8 cellular contexts compared by ENCODE assay signal in genomic region chr4:156946508-156947197, GRCh38. TPM values are rescaled to one million over a fixed set of nuclear protein-coding genes. Genes with fewer than 3 reads are reported as not detected.
DNase-seq lines count a peak whose midpoint lies in the region; TF ChIP-seq lines count a peak whose summit lies in the region.

No MANE protein-coding gene starts in this region.

- TF ChIP-seq EP300 in Ishikawa (IDR thresholded peaks at IDR 0.05; ENCODE audit: borderline replicate concordance) = no peak

- no peaks in the 10 kb centered on the region for H3K79me2 ChIP-seq in OCI-LY7 (ENCODE audit: insufficient read depth, low read depth, low read length)

- intact Hi-C loops in OCI-LY7 (cut with micrococcal nuclease; ENCODE audit: unreplicated experiment) = no loop called here

- H2AFZ ChIP-seq in OCI-LY7 (ENCODE audit: low read length) = no peak overlapping the region

- TF ChIP-seq RAD21 in Ishikawa (IDR thresholded peaks at IDR 0.05; ENCODE audit: low read depth) = no peak

- no peak overlapping the region for H3K4me2 ChIP-seq in OCI-LY7 (ENCODE audit: low read length)

- peak overlapping the region; percentile 13 for H3K27ac ChIP-seq in caudate nucleus (ENCODE audit: low read depth, low read length)
- H3K27ac ChIP-seq in OCI-LY7 (ENCODE audit: low read depth, low read length, poor library complexity, severe bottlenecking) = no peak overlapping the region

- in situ Hi-C loops in ACHN (cut with HindIII; ENCODE audit: low pct_ligation_motif_present, low pct_unique_long_range_greater_than_20kb, low sequenced_read_pairs) = no loop called here

- no peaks in the 10 kb centered on the region for H3K9me3 Mint-ChIP-seq in mesothelial cell of epicardium

- POLR2A ChIA-PET in HEK293T (lab: Yijun Ruan, JAX) = no interaction called here
- POLR2A ChIA-PET in OCI-LY7 (lab: Charles Lee) = no interaction called here

- no peaks in the 10 kb centered on the region for H3K4me1 ChIP-seq in OCI-LY7 (ENCODE audit: insufficient read depth, low read length, poor library complexity, severe bottlenecking)

- TF ChIP-seq CTCF in mesothelial cell of epicardium (IDR thresholded peaks at IDR 0.05; ENCODE audit: unreplicated experiment) = no peak
- TF ChIP-seq CTCF in OCI-LY7 (conservative IDR thresholded peaks at IDR 0.05; ENCODE audit: low read length) = no peak

- no peaks in the 10 kb centered on the region for H3K36me3 Mint-ChIP-seq in mesothelial cell of epicardium

- no peak overlapping the region for H3K4me3 ChIP-seq in OCI-LY7 (ENCODE audit: low read depth, low read length, poor library complexity, severe bottlenecking)

- no peaks in the 10 kb centered on the region for H3K9me2 ChIP-seq in OCI-LY7 (ENCODE audit: insufficient read depth, low read length)

- peaks cover 86% of the 10 kb centered on the region for H3K4me1 Mint-ChIP-seq in mesothelial cell of epicardium

- no peaks in the 10 kb centered on the region for H3K27me3 Mint-ChIP-seq in mesothelial cell of epicardium (ENCODE audit: low read depth)

- DNase-seq in ACHN = peak; percentile 97
- DNase-seq in caudate nucleus (lab: John Stamatoyannopoulos, UW) = no peak
- no peak for DNase-seq in mesothelial cell of epicardium (ENCODE audit: low spot score in 2 of 2, unreplicated experiment in 2 of 2)
- DNase-seq in activated T-cell treated with anti-CD3 and anti-CD28 coated beads, Interleukin-2, amount 50 U/mL, for 1 hour = no peak
- no peak for DNase-seq in HEK293T (ENCODE audit: extremely low spot score)
- DNase-seq in NCI-H748 (lab: John Stamatoyannopoulos, UW; ENCODE audit: unreplicated experiment) = no peak
- DNase-seq in OCI-LY7 (ENCODE audit: low spot score) = no peak

- H3K36me3 ChIP-seq in OCI-LY7 (ENCODE audit: insufficient read depth, low read length) = no peaks in the 10 kb centered on the region

- BruUV-seq in OCI-LY7 (replicated peaks; lab: Mats Ljungman, UMichigan) = no TSS peak

- H3K27ac Mint-ChIP-seq in mesothelial cell of epicardium = peak overlapping the region; percentile 61

- no peaks in the 10 kb centered on the region for H4K20me1 ChIP-seq in OCI-LY7 (ENCODE audit: insufficient read depth, low read length)

- CTCF ChIA-PET in HEK293T (lab: Yijun Ruan, JAX) (interaction anchor here (0.7 to 0.8 kb wide), 2 partner anchors 68 to 265 kb away, joined by 3 to 4 read pairs; no protein-coding TSS in a partner anchor), OCI-LY7 (lab: Charles Lee; ENCODE audit: unreplicated experiment) (no interaction called here)

- H3K4me3 Mint-ChIP-seq in mesothelial cell of epicardium = no peak overlapping the region

- no peaks in the 10 kb centered on the region for H3K9me3 ChIP-seq in OCI-LY7 (ENCODE audit: low read length)

TF ChIP-seq in Ishikawa, 13 proteins besides CTCF, POLR2A, EP300 and RAD21:
- TF ChIP-seq NFIC (IDR thresholded peaks at IDR 0.05) = peak; percentile 21; the same call in 1 of the 2 replicates
- TF ChIP-seq FOXM1 (IDR thresholded peaks at IDR 0.05; ENCODE audit: borderline replicate concordance, low read depth) = no peak

TF ChIP-seq in HEK293T, 16 proteins besides CTCF, POLR2A, EP300 and RAD21:
- TF ChIP-seq, protein P1, sequence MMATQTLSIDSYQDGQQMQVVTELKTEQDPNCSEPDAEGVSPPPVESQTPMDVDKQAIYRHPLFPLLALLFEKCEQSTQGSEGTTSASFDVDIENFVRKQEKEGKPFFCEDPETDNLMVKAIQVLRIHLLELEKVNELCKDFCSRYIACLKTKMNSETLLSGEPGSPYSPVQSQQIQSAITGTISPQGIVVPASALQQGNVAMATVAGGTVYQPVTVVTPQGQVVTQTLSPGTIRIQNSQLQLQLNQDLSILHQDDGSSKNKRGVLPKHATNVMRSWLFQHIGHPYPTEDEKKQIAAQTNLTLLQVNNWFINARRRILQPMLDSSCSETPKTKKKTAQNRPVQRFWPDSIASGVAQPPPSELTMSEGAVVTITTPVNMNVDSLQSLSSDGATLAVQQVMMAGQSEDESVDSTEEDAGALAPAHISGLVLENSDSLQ (IDR thresholded peaks at IDR 0.05) = no peak
- TF ChIP-seq TARDBP (IDR thresholded peaks at IDR 0.05) = no peak
- TF ChIP-seq CTBP1 (IDR thresholded peaks at IDR 0.05; ENCODE audit: borderline replicate concordance) = no peak; the same call in 1 of the 2 replicates
- no peak for TF ChIP-seq SUZ12 (IDR thresholded peaks at IDR 0.05)
- TF ChIP-seq NFRKB (IDR thresholded peaks at IDR 0.05) = no peak
- no peak for TF ChIP-seq FOXK2 (IDR thresholded peaks at IDR 0.05)
- TF ChIP-seq LEF1 (IDR thresholded peaks at IDR 0.05; ENCODE audit: borderline replicate concordance) = no peak

RNA-seq across cellular contexts. Expression of gene PDGFC, which starts 24.9 kb away (rescaled TPM):
- total RNA-seq in mesothelial cell of epicardium (80.5 to 86.0 TPM (median 83.5 TPM) in 3 replicates), OCI-LY7 (2022) (not detected in 2 replicates)
- total RNA-seq in OCI-LY7 (2014; rRNA removed; shearing (Covaris generic)) = not detected in 2 replicates

Comparison
In these comparisons a context has a peak if more than half of its experiments do, and no peak if none do; other contexts are left out.
1. RNA of gene PDGFC, which starts 24.9 kb away (total RNA-seq): 80.5 to 86.0 TPM in mesothelial cell of epicardium; not detected in OCI-LY7; every median in the first group is over 10 times any median in the second.